Comparison of ENCODE assay signal across 8 cellular contexts in the genomic region with DNA sequence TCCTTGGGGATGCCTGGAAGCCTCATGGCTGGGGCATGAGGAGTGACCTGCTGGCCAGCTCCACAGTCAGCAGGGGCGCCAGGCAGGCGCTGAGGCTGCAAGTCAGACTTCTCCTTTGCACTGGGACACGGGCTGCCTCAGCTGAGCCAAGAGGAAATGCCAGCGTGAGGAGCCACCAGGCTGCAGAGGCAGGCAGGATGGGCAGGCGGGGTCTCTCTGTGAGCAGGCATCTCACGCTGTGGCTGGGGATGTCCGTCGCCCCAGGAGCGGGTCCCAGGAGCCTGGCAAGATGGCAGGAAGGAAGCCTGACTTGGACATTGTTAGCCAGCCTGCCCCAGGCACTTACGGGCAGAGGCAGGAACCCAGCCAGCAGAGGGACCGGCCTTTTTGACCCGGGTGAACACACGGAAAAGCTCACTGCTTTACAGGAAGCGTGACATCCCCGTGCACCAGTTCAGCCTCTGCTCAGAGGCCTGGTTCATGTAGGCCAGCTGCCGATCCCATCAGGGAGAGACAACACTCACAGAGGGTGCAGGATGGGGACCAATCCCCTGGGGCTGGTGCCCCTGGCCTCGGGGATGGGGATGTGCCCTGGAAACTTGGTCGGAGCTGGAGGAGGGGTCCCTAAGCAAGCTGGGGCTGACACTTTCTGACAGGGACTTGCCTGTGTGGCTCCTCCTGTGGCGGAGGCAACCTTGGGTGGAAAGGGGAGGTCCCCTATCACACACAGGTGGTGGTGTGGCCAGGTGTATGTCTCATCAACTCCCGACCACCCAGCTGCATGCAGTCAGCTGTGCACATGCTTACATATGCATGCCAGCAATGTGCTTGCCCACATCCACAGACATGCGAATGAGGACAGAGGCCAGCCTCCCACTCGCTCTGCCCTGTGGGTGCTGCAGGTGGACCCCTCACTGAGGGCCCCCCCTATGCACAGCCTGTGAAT. TPM values are rescaled to one million over a fixed set of nuclear protein-coding genes. Genes with fewer than 3 reads are reported as not detected.
A peak's percentile ranks its signal among the peaks of the same experiment; 100 is the strongest.
DNase-seq lines count a peak whose midpoint lies in the region; ATAC-seq and TF ChIP-seq lines count a peak whose summit lies in the region.

No MANE protein-coding gene starts in this region.

- H3K36me3 Mint-ChIP-seq in neural crest cell (ENCODE audit: low read depth) = peaks cover 4% of the 10 kb centered on the region

- H3K27me3 ChIP-seq in BLaER1 = no peaks in the 10 kb centered on the region

- peak overlapping the region; percentile 74 for H3K27ac ChIP-seq in BLaER1

- no peaks in the 10 kb centered on the region for H3K4me1 Mint-ChIP-seq in neural crest cell

- no peak overlapping the region for H3K27ac Mint-ChIP-seq in neural crest cell (ENCODE audit: unreplicated experiment)

- H3K9me3 ChIP-seq in BLaER1 = no peaks in the 10 kb centered on the region

- peaks cover 71% of the 10 kb centered on the region for H3K4me1 ChIP-seq in BLaER1

- peak overlapping the region; percentile 56 for H3K9ac ChIP-seq in BLaER1

- H4K20me1 ChIP-seq in BLaER1 = peaks cover 96% of the 10 kb centered on the region

- peak overlapping the region; percentile 81 for H3K4me2 ChIP-seq in BLaER1

- H3K4me3 Mint-ChIP-seq in neural crest cell = peak overlapping the region; percentile 9

- peak overlapping the region; percentile 42 for H3K4me3 ChIP-seq in BLaER1

- ATAC-seq in GM21381 (IDR thresholded peaks at IDR 0.05; ENCODE audit: unreplicated experiment) = no peak
- no peak for ATAC-seq in HG03108 (IDR thresholded peaks at IDR 0.05; ENCODE audit: unreplicated experiment)
- ATAC-seq in GM19351 (IDR thresholded peaks at IDR 0.05; ENCODE audit: unreplicated experiment) = no peak

- no peaks in the 10 kb centered on the region for H3K27me3 Mint-ChIP-seq in neural crest cell (ENCODE audit: low read depth)

- no peaks in the 10 kb centered on the region for H3K9me3 Mint-ChIP-seq in neural crest cell

- TF ChIP-seq CTCF in neural crest cell (conservative IDR thresholded peaks at IDR 0.05) = no peak

- H3K36me3 ChIP-seq in BLaER1 = peaks cover 28% of the 10 kb centered on the region

- DNase-seq in LHCN-M2 (ENCODE audit: low read depth) = peak; percentile 62
- DNase-seq in dermis blood vessel endothelial cell = peak; percentile 84
- DNase-seq in neural crest cell (ENCODE audit: low read depth, low spot score) = no peak
- DNase-seq in NCI-H345 treated with DMSO at 0.1 percent for 48 hours (lab: John Stamatoyannopoulos, UW; ENCODE audit: unreplicated experiment) = no peak

RNA-seq across cellular contexts. Expression of a gene that starts 10.0 kb away (rescaled TPM):
- total RNA-seq in LHCN-M2 (2014; rRNA removed) = 11.3 and 14.0 TPM in 2 replicates
- polyA plus RNA-seq in LHCN-M2 (2012) = 9.0 TPM
- 7.3 and 12.4 TPM in 2 replicates for total RNA-seq in dermis blood vessel endothelial cell
- total RNA-seq in neural crest cell = 12.1 and 13.8 TPM in 2 replicates

RNA-seq across cellular contexts. Expression of a gene that starts 10.0 kb away (rescaled TPM):
- total RNA-seq in LHCN-M2 (2014; rRNA removed) (13.3 and 14.9 TPM in 2 replicates), dermis blood vessel endothelial cell (28.1 and 30.7 TPM in 2 replicates), neural crest cell (26.7 and 28.1 TPM in 2 replicates)
- polyA plus RNA-seq in LHCN-M2 (2012) = 19.1 TPM

Comparison
In these comparisons a context has a peak if more than half of its experiments do, and no peak if none do; other contexts are left out.
1. DNase-seq: peak in LHCN-M2 (single experiment) and dermis blood vessel endothelial cell (single experiment); none in neural crest cell (single experiment) and NCI-H345 treated with DMSO at 0.1 percent for 48 hours (single experiment).